ENCODE assay signal across 13 cellular contexts in genomic region chrY:13082748-13083147, GRCh38.
"Had no signal": no experiment of that assay in that cellular context is flagged by ENCODE, and none has a peak within 500 bp of the region (broad histone marks: within the 10 kb centered on the region; RNA-seq: fewer than 3 reads in every experiment).

No MANE protein-coding gene starts in this region.

- H3K27ac ChIP-seq: coronary artery, neural progenitor cell, pancreas, testis had no signal

- H3K27me3 ChIP-seq: neural progenitor cell, pancreas, testis had no signal

- H3K36me3 Mint-ChIP-seq: mesothelial cell of epicardium, neural progenitor cell had no signal

- H3K4me1 Mint-ChIP-seq: mesothelial cell of epicardium; neural progenitor cell; stimulated activated naive CD8-positive, alpha-beta T cell treated with anti-CD3 and anti-CD28 coated beads, Interleukin-15, amount 100 ng/mL, for 72 hours had no signal

- H3K4me3 ChIP-seq: coronary artery, neural progenitor cell, pancreas, testis had no signal

- H3K9ac ChIP-seq: neural progenitor cell had no signal

- H3K4me2 ChIP-seq: neural progenitor cell had no signal

- H3K9me3 ChIP-seq: pancreas, testis had no signal

- H3K4me1 ChIP-seq: neural progenitor cell, pancreas, testis had no signal

- H3K27ac Mint-ChIP-seq: activated T-helper 1 cell treated with anti-CD3 and anti-CD28 coated beads, Interleukin-12 subunit alpha, Interleukin-12 subunit beta, Interleukin-2, Interleukin-4 antibody, amounts not matched to agents 30 ng/mL and 10 ng/mL and 1 ng/mL, durations not matched to agents 14 hours and 24 hours and 36 hours; mesothelial cell of epicardium; neural progenitor cell; stimulated activated naive CD8-positive, alpha-beta T cell treated with anti-CD3 and anti-CD28 coated beads, Interleukin-15, amount 100 ng/mL, for 72 hours; T-helper 17 cell had no signal

- ATAC-seq: pancreas; stimulated activated naive CD8-positive, alpha-beta T cell treated with anti-CD3 and anti-CD28 coated beads, Interleukin-15, amount 100 ng/mL, for 72 hours; T-helper 17 cell had no signal

- H3K36me3 ChIP-seq: neural progenitor cell, pancreas had no signal

- FAIRE-seq: pancreas had no signal

- H3K4me3 Mint-ChIP-seq: activated T-helper 1 cell treated with anti-CD3 and anti-CD28 coated beads, Interleukin-12 subunit alpha, Interleukin-12 subunit beta, Interleukin-2, Interleukin-4 antibody, amounts not matched to agents 30 ng/mL and 10 ng/mL and 1 ng/mL, durations not matched to agents 14 hours and 24 hours and 36 hours; mesothelial cell of epicardium; neural progenitor cell; stimulated activated naive CD8-positive, alpha-beta T cell treated with anti-CD3 and anti-CD28 coated beads, Interleukin-15, amount 100 ng/mL, for 72 hours; T-helper 17 cell had no signal

- H2AFZ ChIP-seq: neural progenitor cell had no signal

- H3K9me3 Mint-ChIP-seq: activated T-helper 1 cell treated with anti-CD3 and anti-CD28 coated beads, Interleukin-12 subunit alpha, Interleukin-12 subunit beta, Interleukin-2, Interleukin-4 antibody, amounts not matched to agents 30 ng/mL and 10 ng/mL and 1 ng/mL, durations not matched to agents 14 hours and 24 hours and 36 hours; mesothelial cell of epicardium; neural progenitor cell; stimulated activated naive CD8-positive, alpha-beta T cell treated with anti-CD3 and anti-CD28 coated beads, Interleukin-15, amount 100 ng/mL, for 72 hours had no signal

- H3K27me3 Mint-ChIP-seq: stimulated activated naive CD8-positive, alpha-beta T cell treated with anti-CD3 and anti-CD28 coated beads, Interleukin-15, amount 100 ng/mL, for 72 hours; T-helper 17 cell had no signal

- DNase-seq: activated CD4-positive, alpha-beta T cell treated with anti-CD3 and anti-CD28 coated beads, Interleukin-2, amount 50 U/mL, for 4 hours; activated naive CD4-positive, alpha-beta T cell; effector CD8-positive, alpha-beta T cell; pancreas; retina; stimulated activated CD4-positive, alpha-beta T cell treated with anti-CD3 and anti-CD28 coated beads, Interleukin-4, amount 100 ng/mL, for 24 hours; stimulated activated naive CD8-positive, alpha-beta T cell treated with anti-CD3 and anti-CD28 coated beads, Interleukin-15, amount 100 ng/mL, for 72 hours; T-helper 17 cell; testis had no signal
